ENCODE assay signal across 10 cellular contexts in the genomic region with DNA sequence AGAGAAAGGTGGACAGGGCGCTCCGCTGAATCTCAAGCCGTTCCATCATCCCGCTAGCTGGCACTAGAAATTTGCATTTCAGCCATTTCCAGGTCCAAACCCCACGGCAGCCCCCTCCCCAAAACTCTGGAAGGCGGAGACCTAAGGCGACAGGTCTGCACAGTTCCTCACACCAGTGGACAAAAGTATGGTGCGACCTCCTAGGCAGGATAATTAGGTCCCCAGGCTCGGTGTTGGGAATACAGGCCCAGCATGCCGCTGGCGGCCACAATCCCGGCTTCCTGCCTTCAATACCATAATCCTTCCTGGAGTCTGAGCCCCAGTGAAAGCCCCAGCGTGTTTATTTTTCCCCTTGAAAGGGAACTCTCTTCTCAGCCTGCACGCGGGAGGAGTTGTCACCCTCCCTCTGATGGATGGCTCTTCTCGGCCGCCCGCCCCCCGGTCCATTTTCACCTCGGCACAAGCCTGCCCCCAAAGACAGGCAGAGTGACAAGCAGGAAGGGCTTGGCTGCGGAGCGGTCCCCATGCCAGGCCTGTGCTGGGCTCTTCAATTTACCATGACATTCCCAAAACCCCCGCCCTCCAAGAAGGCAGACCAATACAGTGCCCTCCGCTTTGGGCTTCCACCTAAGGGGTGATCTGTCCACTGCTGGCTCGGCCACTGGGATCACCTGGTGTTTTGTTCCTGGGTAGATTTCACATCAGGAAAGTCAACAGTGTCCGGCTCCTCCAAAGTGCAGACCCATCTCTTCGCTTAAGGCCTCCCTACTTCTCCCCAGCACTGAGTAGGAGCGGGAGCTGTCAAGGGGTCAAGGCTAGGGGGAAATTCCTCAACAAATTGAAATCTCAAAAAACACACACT. TPM values are rescaled to one million over a fixed set of nuclear protein-coding genes. Genes with fewer than 3 reads are reported as not detected.
DNase-seq lines count a peak whose midpoint lies in the region; ATAC-seq and TF ChIP-seq lines count a peak whose summit lies in the region.
"Had no signal": no experiment of that assay in that cellular context is flagged by ENCODE, and none has a peak within 500 bp of the region (broad histone marks: within the 10 kb centered on the region; RNA-seq: fewer than 3 reads in every experiment).

No MANE protein-coding gene starts in this region.

- H3K4me1 Mint-ChIP-seq in mesothelial cell of epicardium: peaks cover 70% of the 10 kb centered on the region

- ATAC-seq in HG03571 (IDR thresholded peaks at IDR 0.05; ENCODE audit: unreplicated experiment): no peak

- H3K4me1 ChIP-seq in thyroid gland: peaks cover 11 to 16% of the 10 kb centered on the region in 2 donors

- H3K27ac Mint-ChIP-seq in mesothelial cell of epicardium: peak overlapping the region; percentile 96

- H3K36me3 Mint-ChIP-seq in mesothelial cell of epicardium: peaks cover 21% of the 10 kb centered on the region

- no peaks in the 10 kb centered on the region for H3K9me3 ChIP-seq in WERI-Rb-1 (ENCODE audit: severe bottlenecking)
- no peaks in the 10 kb centered on the region for H3K9me3 ChIP-seq in thyroid gland

- DNase-seq in WERI-Rb-1: peak; percentile 69
- DNase-seq in epithelial cell of esophagus (ENCODE audit: low read depth): no peak
- DNase-seq in mesothelial cell of epicardium (ENCODE audit: low spot score in 2 of 2, unreplicated experiment in 2 of 2): no peak
- DNase-seq in thyroid gland: peak; percentile 55 to 62
- no peak for DNase-seq in cerebellar nuclear complex (lab: John Stamatoyannopoulos, UW)
- DNase-seq in activated naive CD4-positive, alpha-beta T cell treated with anti-CD3 and anti-CD28 coated beads, Interleukin-2, amount 50 U/mL, for 16 hours: no peak
- DNase-seq in NCI-H2081 treated with DMSO at 0.1 percent for 48 hours (lab: John Stamatoyannopoulos, UW): no peak
- DNase-seq: NCI-H1694 treated with DMSO at 0.1 percent for 48 hours, SIG-M5 had no signal

- H3K4me3 Mint-ChIP-seq in mesothelial cell of epicardium: peak overlapping the region; percentile 92

- H3K4me3 ChIP-seq in WERI-Rb-1 (ENCODE audit: low read depth, low read length) (peak overlapping the region; percentile 85; the same call in 1 of the 2 replicates), epithelial cell of esophagus (ENCODE audit: low read length) (peak overlapping the region; percentile 76), thyroid gland (replicated peaks in 1 of 3) (peak overlapping the region; percentile 43 to 67 (median 52))

- H3K27me3 ChIP-seq in WERI-Rb-1 (ENCODE audit: insufficient read depth, low read depth, severe bottlenecking) (no peaks in the 10 kb centered on the region), thyroid gland (no peaks in the 10 kb centered on the region)

- TF ChIP-seq POLR2A in thyroid gland (IDR thresholded peaks at IDR 0.05): peak in 1 of 2 donors; percentile 41

- peaks cover 9% of the 10 kb centered on the region; the same call in 1 of the 2 replicates for H3K36me3 ChIP-seq in WERI-Rb-1
- H3K36me3 ChIP-seq in thyroid gland: no peaks in the 10 kb centered on the region

- no peaks in the 10 kb centered on the region for H3K9me3 Mint-ChIP-seq in mesothelial cell of epicardium

- WGBS in thyroid gland, 2 donors: 19 to 29% methylated on average over 21 to 28 of the region's 28 CpGs

- intact Hi-C loops in thyroid gland (cut with DNase I): loop anchor here (10.0 kb wide), 1 partner anchor 181 kb away; no protein-coding TSS in a partner anchor

- TF ChIP-seq CTCF in WERI-Rb-1 (IDR thresholded peaks at IDR 0.05; ENCODE audit: low read depth, low read length) (no peak), epithelial cell of esophagus (IDR thresholded peaks at IDR 0.05; ENCODE audit: insufficient read depth, low read depth, low read length, missing control alignments) (no peak), mesothelial cell of epicardium (IDR thresholded peaks at IDR 0.05; ENCODE audit: unreplicated experiment) (no peak), thyroid gland (IDR thresholded peaks at IDR 0.05) (no peak)

- H3K27me3 Mint-ChIP-seq in mesothelial cell of epicardium (ENCODE audit: low read depth): peaks cover 6% of the 10 kb centered on the region

- H3K27ac ChIP-seq in WERI-Rb-1: no peak overlapping the region; the same call in 1 of the 2 replicates
- peak overlapping the region; percentile 50 to 81 (median 70) for H3K27ac ChIP-seq in thyroid gland

RNA-seq across cellular contexts. Expression of gene FGFR2, which starts 2.2 kb away (rescaled TPM):
- total RNA-seq in mesothelial cell of epicardium (78.0 to 88.3 TPM (median 83.2 TPM) in 3 replicates), thyroid gland (100 to 1,000 TPM in 3 of 4 donors, 10 to 100 TPM in 1; 65.6 to 149 (median 122) TPM)

Comparison
In these comparisons a context has a peak if more than half of its experiments do, and no peak if none do; other contexts are left out.
1. DNase-seq: peak in WERI-Rb-1 (single experiment) and thyroid gland (2 of 2); none in epithelial cell of esophagus (single experiment), mesothelial cell of epicardium (0 of 2), cerebellar nuclear complex (0 of 2), activated naive CD4-positive, alpha-beta T cell treated with anti-CD3 and anti-CD28 coated beads, Interleukin-2, amount 50 U/mL, for 16 hours (single experiment) and NCI-H2081 treated with DMSO at 0.1 percent for 48 hours (single experiment).
2. Peak in every context shown above with its lines, with median percentiles within 50 percentile points of each other: H3K4me3 ChIP-seq.